ENCODE assay signal across 8 cellular contexts in the genomic region with DNA sequence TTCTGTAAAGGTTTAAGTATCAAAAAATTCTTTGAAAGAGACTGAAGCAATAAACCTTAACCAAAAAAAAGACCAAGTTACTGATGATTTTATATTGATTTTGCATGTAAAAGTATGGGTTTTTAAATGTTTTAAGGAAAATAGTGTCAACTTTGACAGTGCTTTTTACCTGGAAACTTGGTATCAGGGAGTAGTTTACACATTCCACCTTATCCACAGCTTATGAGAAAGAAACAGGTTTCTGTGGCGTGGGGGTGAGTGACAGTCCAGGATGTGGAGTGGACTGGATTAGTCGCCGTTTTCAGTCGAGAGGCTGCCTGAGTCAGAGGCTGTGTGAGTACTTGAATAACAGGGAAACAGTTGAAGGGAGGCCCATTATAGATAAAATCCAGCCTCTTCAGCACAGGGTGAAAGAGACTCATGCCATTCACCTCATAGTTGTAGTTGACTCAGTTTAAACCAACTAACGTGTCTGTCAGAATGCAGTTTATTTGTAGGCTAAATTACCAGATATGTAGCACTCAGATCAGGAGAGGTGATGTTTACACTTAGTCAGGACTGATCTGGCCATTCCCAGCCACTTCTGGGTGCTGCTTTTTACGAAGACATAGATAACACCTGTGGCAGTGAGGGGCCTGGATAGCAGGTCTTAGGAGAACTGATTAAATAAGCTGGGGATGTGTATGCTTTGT. TPM values are rescaled to one million over a fixed set of nuclear protein-coding genes. Genes with fewer than 3 reads are reported as not detected.
DNase-seq lines count a peak whose midpoint lies in the region; ATAC-seq, FAIRE-seq and TF ChIP-seq lines count a peak whose summit lies in the region.

No MANE protein-coding gene starts in this region.

- H3K4me3 ChIP-seq in MG63 (no peak overlapping the region), gastroesophageal sphincter (peak overlapping the region in 1 of 2 donors; percentile 36)

- no peaks in the 10 kb centered on the region for H3K27me3 ChIP-seq in MG63
- H3K27me3 ChIP-seq in gastroesophageal sphincter = no peaks in the 10 kb centered on the region

- H3K4me1 ChIP-seq in gastroesophageal sphincter = peaks cover 10 to 84% (median 16%) of the 10 kb centered on the region in 3 donors

- FAIRE-seq in A204.1 (lab: Jason Lieb, UNC) = peak; percentile 27

- no peaks in the 10 kb centered on the region; the same call in 1 of the 2 replicates for H3K36me3 ChIP-seq in MG63
- no peaks in the 10 kb centered on the region for H3K36me3 ChIP-seq in gastroesophageal sphincter

- TF ChIP-seq CTCF in gastroesophageal sphincter (IDR thresholded peaks at IDR 0.05) (no peak), GM20000 (IDR thresholded peaks at IDR 0.05; ENCODE audit: extremely low read depth, missing control alignments) (no peak)

- ATAC-seq in GM19463 (IDR thresholded peaks at IDR 0.05; ENCODE audit: unreplicated experiment) = peak; percentile 29
- no peak for ATAC-seq in gastroesophageal sphincter

- TF ChIP-seq EP300 in gastroesophageal sphincter (IDR thresholded peaks at IDR 0.05) = no peak

- WGBS in gastroesophageal sphincter (ENCODE audit: low coverage in 1 of 2), 2 donors = 18 to 26% methylated on average over 3 to 6 of the region's 6 CpGs

- no peak for TF ChIP-seq POLR2A in gastroesophageal sphincter (IDR thresholded peaks at IDR 0.05)

- H3K27ac ChIP-seq in gastroesophageal sphincter = peak overlapping the region; percentile 24 to 75 (median 64)

- peak; percentile 67 for DNase-seq in MG63
- DNase-seq in activated T-cell treated with anti-CD3 and anti-CD28 coated beads for 4 hours = peak; percentile 34
- peak; percentile 43 to 72 (median 64) for DNase-seq in stimulated activated CD4-positive, alpha-beta T cell treated with anti-CD3 and anti-CD28 coated beads, Interleukin-1b, Interleukin-23, amount 100 ng/mL, for 24 hours (ENCODE audit: low read depth in 4 of 4, low spot score in 1 of 4)
- no peak for DNase-seq in GM20000 (ENCODE audit: low spot score)
- no peak for DNase-seq in cerebellar cortex (ENCODE audit: low spot score)

- H3K9me3 ChIP-seq in MG63 = no peaks in the 10 kb centered on the region
- no peaks in the 10 kb centered on the region for H3K9me3 ChIP-seq in gastroesophageal sphincter

RNA-seq across cellular contexts. Expression of a gene that starts 0.6 kb away (rescaled TPM):
- total RNA-seq in MG63 (2014; rRNA removed; shearing (Covaris generic); ENCODE audit: low replicate concordance) = not detected in 2 replicates
- 10 to 100 TPM; 11.5 to 23.8 (median 18.1) TPM for total RNA-seq in gastroesophageal sphincter

RNA-seq across cellular contexts. Expression of a gene that starts 49.6 kb away (rescaled TPM):
- total RNA-seq in MG63 (2014; rRNA removed; shearing (Covaris generic); ENCODE audit: low replicate concordance) = not detected in 2 replicates
- not detected for total RNA-seq in gastroesophageal sphincter

Comparison
In these comparisons a context has a peak if more than half of its experiments do, and no peak if none do; other contexts are left out.
1. DNase-seq: peak in MG63 (single experiment), activated T-cell treated with anti-CD3 and anti-CD28 coated beads for 4 hours (single experiment) and stimulated activated CD4-positive, alpha-beta T cell treated with anti-CD3 and anti-CD28 coated beads, Interleukin-1b, Interleukin-23, amount 100 ng/mL, for 24 hours (4 of 4); none in GM20000 (single experiment) and cerebellar cortex (single experiment).
2. RNA of a gene that starts 0.6 kb away (total RNA-seq): 11.5 to 23.8 TPM in gastroesophageal sphincter; not detected in MG63; every median in the first group is over 10 times any median in the second.